ENCODE assay signal across 8 cellular contexts in the genomic region with DNA sequence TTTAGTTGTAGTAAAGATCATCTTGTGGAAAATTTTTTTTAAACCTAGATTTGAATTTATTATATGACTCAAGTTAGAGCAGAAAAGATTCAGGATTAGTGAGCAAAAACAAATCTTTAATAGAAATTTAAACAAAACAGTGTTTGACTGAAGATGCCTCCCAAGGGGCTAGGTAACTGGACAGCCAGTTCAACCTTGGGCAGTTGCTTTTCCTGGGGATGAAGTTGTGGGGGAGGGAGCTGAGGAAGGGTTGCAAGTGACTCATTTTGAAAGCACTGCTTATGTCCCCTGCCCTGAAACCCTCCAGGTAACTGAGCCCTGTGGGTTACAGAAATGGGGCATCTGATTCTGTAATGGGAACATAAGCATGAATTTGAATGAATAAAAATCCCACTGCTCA. TPM values are rescaled to one million over a fixed set of nuclear protein-coding genes. Genes with fewer than 3 reads are reported as not detected.
DNase-seq lines count a peak whose midpoint lies in the region; ATAC-seq and TF ChIP-seq lines count a peak whose summit lies in the region.

No MANE protein-coding gene starts in this region.

- no peaks in the 10 kb centered on the region for H3K36me3 ChIP-seq in RWPE2 (ENCODE audit: low read depth)

- H3K9me3 Mint-ChIP-seq in memory B cell = peaks cover 1% of the 10 kb centered on the region

- ATAC-seq in GM18907 (IDR thresholded peaks at IDR 0.05; ENCODE audit: unreplicated experiment) = peak; percentile 61
- peak; percentile 68 for ATAC-seq in HG02642 (IDR thresholded peaks at IDR 0.05; ENCODE audit: poor library complexity, unreplicated experiment)
- no peak for ATAC-seq in RWPE2 (ENCODE audit: low read depth)
- ATAC-seq in memory B cell (ENCODE audit: low read depth) = no peak
- no peak for ATAC-seq in sciatic nerve

- H3K4me1 Mint-ChIP-seq in memory B cell = peaks cover 29% of the 10 kb centered on the region

- H3K36me3 Mint-ChIP-seq in memory B cell = no peaks in the 10 kb centered on the region

- no peak overlapping the region for H3K4me3 ChIP-seq in RWPE2 (ENCODE audit: severe bottlenecking)

- in situ Hi-C loops in ACHN (cut with HindIII; ENCODE audit: low pct_ligation_motif_present, low pct_unique_long_range_greater_than_20kb, low sequenced_read_pairs) = loop anchor here (25.0 kb wide), 1 partner anchor 440 kb away; no protein-coding TSS in a partner anchor

- H3K9me3 ChIP-seq in RWPE2 (ENCODE audit: severe bottlenecking) = no peaks in the 10 kb centered on the region

- H3K27me3 ChIP-seq in RWPE2 (ENCODE audit: insufficient read depth, poor library complexity, severe bottlenecking) = no peaks in the 10 kb centered on the region

- H3K27ac Mint-ChIP-seq in memory B cell = peak overlapping the region; percentile 86

- no peak for TF ChIP-seq CTCF in RWPE2 (IDR thresholded peaks at IDR 0.05; ENCODE audit: poor library complexity, severe bottlenecking)

- peak overlapping the region; percentile 93 for H3K27ac ChIP-seq in RWPE2 (ENCODE audit: poor library complexity, severe bottlenecking)

- DNase-seq in RWPE2 (ENCODE audit: low spot score) (no peak), memory B cell (ENCODE audit: low spot score in 2 of 2) (no peak), sciatic nerve (ENCODE audit: low spot score) (no peak), ACHN (no peak), NCI-H2029 treated with DMSO at 0.1 percent for 48 hours (lab: John Stamatoyannopoulos, UW) (no peak), pons (ENCODE audit: low spot score) (no peak)

- peaks cover 25% of the 10 kb centered on the region for H3K4me1 ChIP-seq in RWPE2 (ENCODE audit: insufficient read depth, poor library complexity, severe bottlenecking)

- no peaks in the 10 kb centered on the region for H3K27me3 Mint-ChIP-seq in memory B cell

- H3K4me3 Mint-ChIP-seq in memory B cell = no peak overlapping the region

- intact Hi-C loops in sciatic nerve (cut with DNase I) = loop anchor here (10.0 kb wide), 1 partner anchor 448 kb away; no protein-coding TSS in a partner anchor

RNA-seq across cellular contexts. Expression of a gene that starts 13.1 kb away (rescaled TPM):
- total RNA-seq in sciatic nerve = 1.2 TPM

Comparison
In these comparisons a context has a peak if more than half of its experiments do, and no peak if none do; other contexts are left out.
1. ATAC-seq: peak in GM18907 (single experiment) and HG02642 (single experiment); none in RWPE2 (single experiment), memory B cell (single experiment) and sciatic nerve (single experiment).